ENCODE assay signal across 8 cellular contexts in the genomic region with DNA sequence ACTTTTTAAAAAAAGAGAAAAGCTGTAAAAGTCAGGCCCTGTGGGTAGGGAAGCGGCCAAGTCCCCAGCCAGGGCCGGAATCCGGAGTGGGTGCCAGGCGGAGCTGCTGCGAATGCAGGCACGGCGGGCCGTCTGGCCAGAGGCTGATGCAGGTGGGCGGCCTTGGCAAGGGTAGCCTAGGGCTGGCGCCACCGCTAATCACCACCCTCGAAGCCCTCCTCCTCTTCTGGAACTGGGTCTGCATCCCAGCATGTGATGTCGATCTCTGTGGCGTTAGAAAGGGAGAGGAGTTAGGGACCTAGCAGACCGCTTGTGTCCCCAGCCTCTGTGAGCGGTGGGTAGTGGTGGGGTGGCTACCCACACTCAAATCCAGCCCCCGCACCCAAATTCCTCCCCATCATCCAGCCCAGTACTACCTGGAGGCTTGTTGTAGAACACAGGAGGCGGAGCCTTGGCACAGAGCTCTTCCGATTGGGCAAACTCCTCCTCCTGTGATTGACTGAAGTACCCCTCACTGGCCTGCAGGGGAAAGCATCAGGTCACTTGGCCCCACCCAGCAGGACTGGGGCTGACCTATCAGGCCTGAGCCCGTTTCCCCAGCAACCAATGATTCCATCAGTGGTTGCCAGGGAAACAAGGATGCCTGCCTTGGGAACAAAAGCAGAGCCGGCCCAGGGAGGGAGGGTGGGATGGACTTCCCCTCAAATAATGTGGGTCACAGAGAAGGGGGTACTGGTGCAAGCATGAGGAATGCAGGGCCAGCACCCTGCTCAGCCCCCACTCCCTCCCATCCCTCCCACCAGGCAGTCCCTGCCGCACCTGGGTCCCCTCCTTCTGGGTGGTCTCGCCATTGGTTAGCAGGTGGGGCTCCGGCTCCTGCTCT. TPM values are rescaled to one million over a fixed set of nuclear protein-coding genes. Genes with fewer than 3 reads are reported as not detected.
A peak's percentile ranks its signal among the peaks of the same experiment; 100 is the strongest.
DNase-seq lines count a peak whose midpoint lies in the region; ATAC-seq, FAIRE-seq and TF ChIP-seq lines count a peak whose summit lies in the region.

No MANE protein-coding gene starts in this region.

- in situ Hi-C loops in T47D (cut with HindIII; ENCODE audit: low pct_unique_long_range_greater_than_20kb, low sequenced_read_pairs): no loop called here

- peak; percentile 72 for TF ChIP-seq CTCF in GM12864 (IDR thresholded peaks at IDR 0.05; ENCODE audit: low read depth, low read length, missing control alignments)

- no peak overlapping the region for H3K4me3 ChIP-seq in GM12864 (ENCODE audit: low read depth, low read length)
- no peak overlapping the region for H3K4me3 ChIP-seq in SJCRH30
- H3K4me3 ChIP-seq in small intestine (ENCODE audit: low read depth in 1 of 2, low read length in 2 of 2): no peak overlapping the region

- DNase-seq in 8988T (peak; percentile 99), GM12864 (ENCODE audit: low read depth) (peak; percentile 88), NCI-H1048 (lab: John Stamatoyannopoulos, UW) (peak; percentile 97), SJCRH30 (peak; percentile 92 to 93), T47D (ENCODE audit: low read depth in 1 of 2, low spot score in 1 of 2) (peak; percentile 97 to 98), iPS-NIHi11 (ENCODE audit: low spot score) (peak; percentile 91), small intestine (peak; percentile 85)

- WGBS in small intestine, 3 donors: 80 to 89% (median 81%) methylated on average over 22 to 24 of the region's 24 CpGs

- ATAC-seq in HG02642 (IDR thresholded peaks at IDR 0.05; ENCODE audit: poor library complexity, unreplicated experiment): peak; percentile 32

- peaks cover 66% of the 10 kb centered on the region for H3K36me3 ChIP-seq in SJCRH30
- H3K36me3 ChIP-seq in small intestine (ENCODE audit: control insufficient read depth in 2 of 2, insufficient read depth in 2 of 2, low read length in 2 of 2): no peaks in the 10 kb centered on the region

- H3K9me3 ChIP-seq in SJCRH30 (replicated peaks): no peaks in the 10 kb centered on the region
- no peaks in the 10 kb centered on the region for H3K9me3 ChIP-seq in small intestine (ENCODE audit: control insufficient read depth, low read depth)

- no peaks in the 10 kb centered on the region for H3K4me1 ChIP-seq in SJCRH30
- no peaks in the 10 kb centered on the region for H3K4me1 ChIP-seq in small intestine (ENCODE audit: control insufficient read depth in 2 of 2, insufficient read depth in 1 of 2, low read depth in 1 of 2, low read length in 1 of 2)

- no peak for FAIRE-seq in small intestine (lab: Jason Lieb, UNC)

- H3K27me3 ChIP-seq in SJCRH30 (no peaks in the 10 kb centered on the region), small intestine (ENCODE audit: control insufficient read depth in 2 of 2, insufficient read depth in 2 of 2, low read length in 2 of 2) (no peaks in the 10 kb centered on the region)

- H3K27ac ChIP-seq in SJCRH30: no peak overlapping the region
- H3K27ac ChIP-seq in small intestine (ENCODE audit: low read depth in 1 of 2, low read length in 1 of 2): no peak overlapping the region

RNA-seq across cellular contexts. Expression of gene PRR7, which starts 10.9 kb away (rescaled TPM):
- 6.4 TPM in 2 replicates for total RNA-seq in SJCRH30 (2014; rRNA removed; shearing (Covaris generic))
- 1 to 10 TPM; 1.1 to 3.7 (median 3.0) TPM for polyA plus RNA-seq in small intestine

RNA-seq across cellular contexts. Expression of gene DBN1, which starts 16.0 kb away (rescaled TPM):
- 239 and 265 TPM in 2 replicates for total RNA-seq in SJCRH30 (2014; rRNA removed; shearing (Covaris generic))
- 10 to 100 TPM in 1 of 3 donors, 1 to 10 TPM in 2; 1.6 to 32.0 (median 5.1) TPM for polyA plus RNA-seq in small intestine

RNA-seq across cellular contexts. Expression of gene GRK6, which starts 31.0 kb away (rescaled TPM):
- total RNA-seq in SJCRH30 (2014; rRNA removed; shearing (Covaris generic)): 45.1 and 48.4 TPM in 2 replicates
- 10 to 100 TPM; 20.4 to 29.5 (median 28.5) TPM for polyA plus RNA-seq in small intestine

RNA-seq across cellular contexts. Expression of gene PDLIM7, which starts 39.9 kb away (rescaled TPM):
- total RNA-seq in SJCRH30 (2014; rRNA removed; shearing (Covaris generic)): 58.4 and 68.5 TPM in 2 replicates
- polyA plus RNA-seq in small intestine: 10 to 100 TPM in 1 of 3 donors, 1 to 10 TPM in 2; 3.8 to 44.4 (median 8.9) TPM

RNA-seq across cellular contexts. Expression of gene F12, which starts 48.1 kb away (rescaled TPM):
- total RNA-seq in SJCRH30 (2014; rRNA removed; shearing (Covaris generic)): 5.9 and 6.5 TPM in 2 replicates
- polyA plus RNA-seq in small intestine: 10 to 100 TPM; 17.0 to 22.4 (median 20.3) TPM
